11 cellular contexts compared by ENCODE assay signal in genomic region chr1:54125671-54126070, GRCh38. TPM values are rescaled to one million over a fixed set of nuclear protein-coding genes. Genes with fewer than 3 reads are reported as not detected.
DNase-seq lines count a peak whose midpoint lies in the region; ATAC-seq, FAIRE-seq and TF ChIP-seq lines count a peak whose summit lies in the region.
"Had no signal": no experiment of that assay in that cellular context is flagged by ENCODE, and none has a peak within 500 bp of the region (broad histone marks: within the 10 kb centered on the region; RNA-seq: fewer than 3 reads in every experiment).

No MANE protein-coding gene starts in this region.

- TF ChIP-seq EP300 in H1 (IDR thresholded peaks at IDR 0.05; ENCODE audit: borderline replicate concordance in 1 of 2, low read depth in 2 of 2, low read length in 2 of 2) (no peak), gastroesophageal sphincter (IDR thresholded peaks at IDR 0.05) (no peak), sigmoid colon (IDR thresholded peaks at IDR 0.05) (no peak)

- H3K23ac ChIP-seq in H1 (ENCODE audit: insufficient read length): no peak overlapping the region

- no peak overlapping the region for H3K56ac ChIP-seq in H1 (replicated peaks; ENCODE audit: insufficient read length, low read depth, low read length)

- peak; percentile 41; the same call in 1 of the 2 replicates for TF ChIP-seq CTCF in BJ (IDR thresholded peaks at IDR 0.05; ENCODE audit: insufficient read depth, low read depth, low read length)
- TF ChIP-seq CTCF in LNCAP (IDR thresholded peaks at IDR 0.05): peak; percentile 19; the same call in 1 of the 2 replicates
- TF ChIP-seq CTCF in H1 (IDR thresholded peaks at IDR 0.05; ENCODE audit: control extremely low read depth in 1 of 3, insufficient read depth in 1 of 3, low read depth in 1 of 3, low read length in 3 of 3): peak; percentile 46 to 55 (median 52)
- TF ChIP-seq CTCF in RWPE1 (conservative IDR thresholded peaks at IDR 0.05; ENCODE audit: low read depth): no peak
- TF ChIP-seq CTCF in gastroesophageal sphincter (IDR thresholded peaks at IDR 0.05): peak in 1 of 4 experiments; percentile 29
- no peak for TF ChIP-seq CTCF in sigmoid colon (IDR thresholded peaks at IDR 0.05)

- no peak overlapping the region for H2BK12ac ChIP-seq in H1 (ENCODE audit: low read depth, low read length)

- H3K9ac ChIP-seq in H1 (replicated peaks in 1 of 4; ENCODE audit: extremely low read depth in 1 of 4, low read depth in 3 of 4, low read length in 3 of 4): no peak overlapping the region

- no peak for ATAC-seq in gastroesophageal sphincter

- H3K27me3 ChIP-seq in BJ (ENCODE audit: control insufficient read depth, insufficient read depth, low read length) (peaks cover 2% of the 10 kb centered on the region; the same call in 1 of the 2 replicates), H1 (replicated peaks in 1 of 4; ENCODE audit: control insufficient read depth in 3 of 4, extremely low read depth in 1 of 4, insufficient read depth in 3 of 4, low read length in 3 of 4) (peaks cover 0 to 11% (median 6%) of the 10 kb centered on the region in 4 experiments; a peak in 5 of 7 replicates), gastroesophageal sphincter (no peaks in the 10 kb centered on the region), sigmoid colon (no peaks in the 10 kb centered on the region)
- H3K27me3 ChIP-seq: SJSA1 had no signal

- 90% methylated on average over 5 of the region's 5 CpGs; no CpG with 5 or more reads in 1 of the 2 experiments for WGBS in H1 (ENCODE audit: extremely low coverage in 1 of 2, insufficient coverage in 1 of 2, insufficient read length in 1 of 2, insufficient replicate concordance in 2 of 2, low coverage in 1 of 2, low lambda C conversion rate in 2 of 2, missing lambda C conversion rate in 1 of 2), 2 experiments
- no CpG with 5 or more reads among the region's 5 CpGs for WGBS in gastroesophageal sphincter (ENCODE audit: low coverage in 1 of 2), 2 donors
- WGBS in sigmoid colon, 2 donors: 96 to 98% methylated on average over 5 of the region's 5 CpGs

- H2BK5ac ChIP-seq in H1 (ENCODE audit: low read depth, low read length): no peak overlapping the region

- H3K79me2 ChIP-seq in H1 (ENCODE audit: control insufficient read depth in 1 of 2, insufficient read depth in 2 of 2, low read length in 2 of 2): no peaks in the 10 kb centered on the region

- no peak overlapping the region for H3K27ac ChIP-seq in H1 (ENCODE audit: low read depth, low read length)
- H3K27ac ChIP-seq in RWPE1: no peak overlapping the region
- H3K27ac ChIP-seq in gastroesophageal sphincter: no peak overlapping the region
- H3K27ac ChIP-seq in sigmoid colon: no peak overlapping the region
- H3K27ac ChIP-seq: SJSA1 had no signal

- intact Hi-C loops in sigmoid colon (cut with DNase I): loop anchor here (10.0 kb wide), 1 partner anchor 139 kb away; no protein-coding TSS in a partner anchor

- H2AFZ ChIP-seq in H1 (ENCODE audit: low read length): no peak overlapping the region

- H2BK20ac ChIP-seq in H1 (ENCODE audit: low read length): no peak overlapping the region

- no peak overlapping the region for H3K4me2 ChIP-seq in H1 (ENCODE audit: insufficient read depth in 1 of 2, low read depth in 2 of 2, low read length in 2 of 2)

- CTCF ChIA-PET in BJ (lab: Yijun Ruan, JAX): interaction anchor here (0.9 to 2.3 kb wide), 11 partner anchors 8 to 364 kb away, joined by 3 to 10 read pairs (median 4); partner anchors contain the start of gene SSBP3
- CTCF ChIA-PET in H1 (lab: Charles Lee; ENCODE audit: partially characterized antibody): interaction anchor here (0.7 to 9.7 kb wide), 19 partner anchors 11 to 485 kb away, joined by 3 to 110 read pairs (median 4); partner anchors contain the start of genes CYB5RL and MRPL37
- CTCF ChIA-PET in RWPE1 (lab: Yijun Ruan, JAX): interaction anchor here (0.7 to 1.9 kb wide), 6 partner anchors 28 to 364 kb away, joined by 3 to 6 read pairs (median 3); no protein-coding TSS in a partner anchor

- H3K14ac ChIP-seq in H1 (ENCODE audit: insufficient read length): no peak overlapping the region

- TF ChIP-seq POLR2A in H1 (IDR thresholded peaks at IDR 0.05; ENCODE audit: control extremely low read depth in 1 of 2, low read depth in 2 of 2, low read length in 2 of 2) (no peak), gastroesophageal sphincter (IDR thresholded peaks at IDR 0.05) (no peak), sigmoid colon (IDR thresholded peaks at IDR 0.05) (no peak)

- no peak overlapping the region for H4K8ac ChIP-seq in H1 (ENCODE audit: extremely low read depth, insufficient read depth, low read length)

- no peak overlapping the region for H4K5ac ChIP-seq in H1 (ENCODE audit: insufficient read length, low read depth, low read length)

- no peaks in the 10 kb centered on the region for H4K20me1 ChIP-seq in H1 (replicated peaks in 1 of 2; ENCODE audit: control insufficient read depth in 1 of 2, insufficient read depth in 2 of 2, low read length in 2 of 2)

- H3K4me1 ChIP-seq in H1 (replicated peaks in 1 of 4; ENCODE audit: control insufficient read depth in 3 of 4, insufficient read depth in 4 of 4, low read length in 3 of 4) (peaks cover 7 to 22% (median 14%) of the 10 kb centered on the region in 4 experiments), gastroesophageal sphincter (peaks cover 0 to 16% (median 0%) of the 10 kb centered on the region in 3 donors), sigmoid colon (peaks cover 0 to 13% (median 12%) of the 10 kb centered on the region in 4 donors)

- no peak overlapping the region for H3K4me3 ChIP-seq in BJ (ENCODE audit: low read depth, low read length)
- no peak overlapping the region for H3K4me3 ChIP-seq in H1 (ENCODE audit: extremely low read depth in 1 of 4, insufficient read depth in 2 of 4, low read depth in 3 of 4, low read length in 4 of 4)
- H3K4me3 ChIP-seq in gastroesophageal sphincter: no peak overlapping the region
- no peak overlapping the region for H3K4me3 ChIP-seq in sigmoid colon
- H3K4me3 ChIP-seq: SJSA1 had no signal

- H3K4ac ChIP-seq in H1 (replicated peaks; ENCODE audit: insufficient read length, low read depth, low read length): no peak overlapping the region

- peak; percentile 60 to 74 for TF ChIP-seq RAD21 in H1 (IDR thresholded peaks at IDR 0.05 in 1 of 2, conservative IDR thresholded peaks at IDR 0.05 in 1 of 2; ENCODE audit: low read depth in 2 of 2, low read length in 2 of 2)

- POLR2A ChIA-PET in BJ (lab: Charles Lee): interaction anchor here (0.7 kb wide), 1 partner anchor 12 kb away, joined by 3 read pairs; no protein-coding TSS in a partner anchor
- POLR2A ChIA-PET in H1 (lab: Charles Lee; ENCODE audit: partially characterized antibody): interaction anchor here (1.4 to 1.7 kb wide), 4 partner anchors 9 to 75 kb away, joined by 3 to 6 read pairs (median 4); partner anchors contain the start of gene MRPL37
- POLR2A ChIA-PET in RWPE1 (lab: Yijun Ruan, JAX; ENCODE audit: low non-redundant PET): no interaction called here

- FAIRE-seq in H1 (lab: Jason Lieb, UNC): no peak
- FAIRE-seq: H54 had no signal

- DNase-seq in BJ (ENCODE audit: low read depth) (no peak), H1 (ENCODE audit: low read depth in 1 of 2, low spot score in 2 of 2) (no peak), mucosa of gallbladder (ENCODE audit: low spot score) (peak; percentile 38), RWPE1 (ENCODE audit: low spot score) (no peak), sigmoid colon (no peak)
- DNase-seq in activated effector memory CD4-positive, alpha-beta T cell treated with Interleukin-2 at 50 U/mL for 16 hours: no peak
- DNase-seq: stimulated activated CD8-positive, alpha-beta memory T cell treated with anti-CD3 and anti-CD28 coated beads, Interleukin-4, amount 100 ng/mL, for 48 hours had no signal

- no peak overlapping the region for H2BK120ac ChIP-seq in H1 (replicated peaks; ENCODE audit: low read depth, low read length)

- peaks cover 5% of the 10 kb centered on the region; the same call in 1 of the 2 replicates for H3K23me2 ChIP-seq in H1 (ENCODE audit: low read depth, low read length)

- no peak overlapping the region for H3K18ac ChIP-seq in H1 (ENCODE audit: extremely low read depth, low read length)

- no peak overlapping the region for H4K91ac ChIP-seq in H1 (replicated peaks; ENCODE audit: insufficient read length, low read length)

- H3K9me3 ChIP-seq in H1 (ENCODE audit: insufficient read depth in 2 of 2, low read depth in 1 of 2, low read length in 1 of 2): no peaks in the 10 kb centered on the region
- no peaks in the 10 kb centered on the region for H3K9me3 ChIP-seq in gastroesophageal sphincter
- no peaks in the 10 kb centered on the region for H3K9me3 ChIP-seq in sigmoid colon
- H3K9me3 ChIP-seq: SJSA1 had no signal

- no peaks in the 10 kb centered on the region for H3K79me1 ChIP-seq in H1 (ENCODE audit: low read depth, low read length)

- H2AK5ac ChIP-seq in H1 (ENCODE audit: low read depth, low read length): no peak overlapping the region

- no peak overlapping the region for H2BK15ac ChIP-seq in H1 (ENCODE audit: low read length)

- H3K36me3 ChIP-seq in BJ (ENCODE audit: control insufficient read depth, insufficient read depth, low read length): no peaks in the 10 kb centered on the region
- H3K36me3 ChIP-seq in H1 (ENCODE audit: control insufficient read depth in 2 of 4, insufficient read depth in 4 of 4, low read length in 3 of 4): no peaks in the 10 kb centered on the region
- H3K36me3 ChIP-seq in gastroesophageal sphincter: no peaks in the 10 kb centered on the region
- no peaks in the 10 kb centered on the region for H3K36me3 ChIP-seq in sigmoid colon
- H3K36me3 ChIP-seq: SJSA1 had no signal

TF ChIP-seq in H1, 55 proteins besides CTCF, POLR2A, EP300 and RAD21 (continues in another document):
- TF ChIP-seq EZH2 (IDR thresholded peaks at IDR 0.05; ENCODE audit: low read depth, low read length, severe bottlenecking) (no peak), PHF8 (conservative IDR thresholded peaks at IDR 0.05; ENCODE audit: low read depth, low read length) (no peak), CEBPB (IDR thresholded peaks at IDR 0.05; ENCODE audit: low read depth, low read length) (no peak), TBP (IDR thresholded peaks at IDR 0.05; ENCODE audit: low read depth, low read length) (no peak), JUND (IDR thresholded peaks at IDR 0.05; ENCODE audit: low read length) (no peak)

RNA-seq across cellular contexts. Expression of gene CDCP2, which starts 27.1 kb away (rescaled TPM):
- polyA plus RNA-seq in BJ (2011; rRNA removed) (not detected in 2 replicates), H1 (2011; rRNA removed) (not detected in 2 replicates), sigmoid colon (under 1 TPM in 1 of 3 donors, not detected in 2; 0.04 TPM)
- polyA minus RNA-seq in BJ (2011; rRNA and poly(A)+ RNA removed): not detected in 2 replicates
- not detected in 2 replicates for total RNA-seq in H1 (2021; fragmentation: NEBNext Ultra II Directional; extraction: Animal tissue kit (Norgen Biotek cat#: 25700))
- not detected for polyA plus RNA-seq in H1 (2011; cell fraction: cytosol; rRNA removed)
- polyA plus RNA-seq in H1 (2011; cell fraction: nucleus; rRNA removed): 0.04 TPM
- not detected in 4 replicates for polyA plus RNA-seq in H1 (2012, experiment 1 of 2)
- polyA plus RNA-seq in H1 (2012, experiment 2 of 2): not detected
- polyA plus RNA-seq in H1 (2013, experiment 1 of 2): not detected
- polyA plus RNA-seq in H1 (2013, experiment 2 of 2): not detected
- polyA minus RNA-seq in H1 (2011; rRNA and poly(A)+ RNA removed): 0.19 TPM in 1 of 2 replicates, not detected in the other
- polyA minus RNA-seq in H1 (2011; cell fraction: cytosol; rRNA and poly(A)+ RNA removed): not detected
- polyA minus RNA-seq in H1 (2011; cell fraction: nucleus; rRNA and poly(A)+ RNA removed): not detected
- total RNA-seq in mucosa of gallbladder (not detected), gastroesophageal sphincter (under 1 TPM in 2 of 4 donors, not detected in 2; 0.13 to 0.23 TPM), sigmoid colon (not detected)
- total RNA-seq: SJSA1 had no signal

Comparison
In these comparisons a context has a peak if more than half of its experiments do, and no peak if none do; other contexts are left out.
1. CTCF ChIP-seq: peak in BJ (single experiment), LNCAP (single experiment) and H1 (3 of 3); none in RWPE1 (single experiment) and sigmoid colon (0 of 4).